ENCODE assay signal across 1 cellular context in the genomic region with DNA sequence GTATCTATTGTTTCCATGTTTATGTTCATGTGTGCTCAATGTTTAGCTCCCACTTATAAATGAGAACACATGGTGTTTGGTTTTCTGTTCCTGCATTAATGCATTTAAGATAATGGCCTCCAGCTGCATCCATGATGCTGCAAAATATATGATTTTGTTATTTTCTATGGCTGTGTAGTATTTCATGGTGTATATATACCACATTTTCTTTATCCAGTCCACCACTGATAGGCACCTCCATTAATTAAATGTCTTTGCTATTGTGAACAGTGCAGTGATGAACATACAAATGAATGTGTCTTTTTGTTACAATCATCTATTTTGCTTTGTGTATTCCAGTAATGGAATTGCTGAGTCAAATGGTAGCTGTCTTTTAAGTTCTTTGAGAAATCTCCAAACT.
TF ChIP-seq lines count a peak whose summit lies in the region.

No MANE protein-coding gene starts in this region.

TF ChIP-seq in SK-N-SH treated with all-trans-retinoic acid at 6 μM for 48 hours, 23 proteins besides CTCF, POLR2A, EP300 and RAD21 (continued from another document):
- TF ChIP-seq CSRNP3 (CRISPR knock-in tag; IDR thresholded peaks at IDR 0.05) (no peak), GLIS3 (CRISPR knock-in tag; IDR thresholded peaks at IDR 0.05) (no peak), ZNF70 (CRISPR knock-in tag; IDR thresholded peaks at IDR 0.05) (peak; percentile 52)
